In genomic region chr17:82588266-82589175, GRCh38 we compare ENCODE assay signal across 20 cellular contexts. TPM values are rescaled to one million over a fixed set of nuclear protein-coding genes. Genes with fewer than 3 reads are reported as not detected.
DNase-seq lines count a peak whose midpoint lies in the region; ATAC-seq and TF ChIP-seq lines count a peak whose summit lies in the region.
"Had no signal": no experiment of that assay in that cellular context is flagged by ENCODE, and none has a peak within 500 bp of the region (broad histone marks: within the 10 kb centered on the region; RNA-seq: fewer than 3 reads in every experiment).

No MANE protein-coding gene starts in this region.

- H4K8ac ChIP-seq in mesenchymal stem cell (ENCODE audit: low read length), result no peak overlapping the region

- H3K27me3 Mint-ChIP-seq in endodermal cell (ENCODE audit: insufficient read depth), result no peaks in the 10 kb centered on the region
- H3K27me3 Mint-ChIP-seq: activated CD4-positive, alpha-beta T cell treated with anti-CD3 and anti-CD28 coated beads, Interleukin-2, amount 10 ng/mL, durations not matched to agents 24 days and 14 days; activated naive CD8-positive, alpha-beta T cell; IgD-negative memory B cell had no signal

- no peaks in the 10 kb centered on the region for H3K4me1 Mint-ChIP-seq in endodermal cell

- H3K9me3 ChIP-seq in GM23248 (ENCODE audit: low read depth) (no peaks in the 10 kb centered on the region), SK-N-MC (ENCODE audit: low read depth, low read length) (no peaks in the 10 kb centered on the region), endodermal cell (ENCODE audit: control insufficient read depth, low read length) (no peaks in the 10 kb centered on the region), sigmoid colon (no peaks in the 10 kb centered on the region), mesenchymal stem cell (ENCODE audit: control insufficient read depth, low read length) (no peaks in the 10 kb centered on the region), ovary (no peaks in the 10 kb centered on the region)
- H3K9me3 ChIP-seq: body of pancreas, heart left ventricle, mucosa of descending colon had no signal

- no peak overlapping the region for H4K91ac ChIP-seq in mesenchymal stem cell (ENCODE audit: low read length)

- H3K36me3 ChIP-seq in GM23248 (ENCODE audit: low read depth), result peaks cover 17% of the 10 kb centered on the region; the same call in 1 of the 2 replicates
- peaks cover 41% of the 10 kb centered on the region for H3K36me3 ChIP-seq in SK-N-MC (ENCODE audit: insufficient read depth, low read length)
- peaks cover 48% of the 10 kb centered on the region for H3K36me3 ChIP-seq in endodermal cell (ENCODE audit: control insufficient read depth, insufficient read depth, low read length)
- peaks cover 12 to 41% (median 16%) of the 10 kb centered on the region in 4 donors for H3K36me3 ChIP-seq in sigmoid colon
- H3K36me3 ChIP-seq in mesenchymal stem cell (ENCODE audit: control insufficient read depth in 1 of 2, insufficient read depth in 2 of 2, low read depth in 1 of 2, low read length in 2 of 2), result peaks cover 42 to 57% of the 10 kb centered on the region in 2 experiments
- H3K36me3 ChIP-seq in ovary, result no peaks in the 10 kb centered on the region

- H3K27ac ChIP-seq in GM23248, result peak overlapping the region; percentile 18; the same call in 1 of the 2 replicates
- peak overlapping the region; percentile 68; the same call in 1 of the 2 replicates for H3K27ac ChIP-seq in SK-N-MC
- no peak overlapping the region for H3K27ac ChIP-seq in endodermal cell (ENCODE audit: low read depth, low read length)
- H3K27ac ChIP-seq in sigmoid colon, result peak overlapping the region in 3 of 4 donors; percentile 91 to 93 (median 92)
- H3K27ac ChIP-seq in mesenchymal stem cell (ENCODE audit: low read length, poor library complexity, severe bottlenecking), result no peak overlapping the region
- H3K27ac ChIP-seq in ovary, result no peak overlapping the region
- H3K27ac ChIP-seq: body of pancreas had no signal

- in situ Hi-C loops in GM23248 (cut with MboI), result no loop called here

- H4K20me1 ChIP-seq in GM23248 (ENCODE audit: insufficient read depth), result no peaks in the 10 kb centered on the region

- H3K36me3 Mint-ChIP-seq in endodermal cell (ENCODE audit: low read depth), result peaks cover 64% of the 10 kb centered on the region

- ATAC-seq in HG02623 (IDR thresholded peaks at IDR 0.05; ENCODE audit: unreplicated experiment), result no peak
- ATAC-seq: body of pancreas, left lobe of liver, mucosa of descending colon had no signal

- TF ChIP-seq POLR2A in sigmoid colon (IDR thresholded peaks at IDR 0.05) (no peak), ovary (IDR thresholded peaks at IDR 0.05) (no peak)

- H3K79me1 ChIP-seq in mesenchymal stem cell (replicated peaks; ENCODE audit: low read length, poor library complexity, severe bottlenecking), result peaks cover 11% of the 10 kb centered on the region

- H3K79me2 ChIP-seq in GM23248 (ENCODE audit: insufficient read depth), result peaks cover 15% of the 10 kb centered on the region; the same call in 1 of the 2 replicates

- no peak for TF ChIP-seq EP300 in sigmoid colon (IDR thresholded peaks at IDR 0.05)
- TF ChIP-seq EP300 in ovary (IDR thresholded peaks at IDR 0.05), result no peak

- no peak overlapping the region for H3K4me3 ChIP-seq in GM23248
- H3K4me3 ChIP-seq in SK-N-MC, result no peak overlapping the region
- no peak overlapping the region for H3K4me3 ChIP-seq in endodermal cell (ENCODE audit: low read length)
- no peak overlapping the region for H3K4me3 ChIP-seq in sigmoid colon
- H3K4me3 ChIP-seq in mesenchymal stem cell (ENCODE audit: insufficient read depth in 1 of 2, low read depth in 1 of 2, low read length in 2 of 2), result no peak overlapping the region
- no peak overlapping the region for H3K4me3 ChIP-seq in ovary
- H3K4me3 ChIP-seq: body of pancreas, heart left ventricle, mucosa of descending colon had no signal

- intact Hi-C loops in sigmoid colon (cut with DNase I) (no loop called here), ovary (cut with DNase I) (no loop called here)

- no peak overlapping the region for H3K4me3 Mint-ChIP-seq in endodermal cell
- H3K4me3 Mint-ChIP-seq: activated CD4-positive, alpha-beta T cell treated with anti-CD3 and anti-CD28 coated beads, Interleukin-2, amount 10 ng/mL, durations not matched to agents 24 days and 14 days; activated naive CD8-positive, alpha-beta T cell; IgD-negative memory B cell had no signal

- TF ChIP-seq CTCF in endodermal cell (conservative IDR thresholded peaks at IDR 0.05) (no peak), sigmoid colon (IDR thresholded peaks at IDR 0.05) (no peak), ovary (IDR thresholded peaks at IDR 0.05) (no peak)

- no peak overlapping the region for H3K27ac Mint-ChIP-seq in endodermal cell
- H3K27ac Mint-ChIP-seq: activated CD4-positive, alpha-beta T cell treated with anti-CD3 and anti-CD28 coated beads, Interleukin-2, amount 10 ng/mL, durations not matched to agents 24 days and 14 days had no signal

- H3K4me2 ChIP-seq in GM23248 (ENCODE audit: unreplicated experiment), result no peak overlapping the region
- no peak overlapping the region for H3K4me2 ChIP-seq in mesenchymal stem cell (ENCODE audit: low read length, poor library complexity, severe bottlenecking)

- H3K9ac ChIP-seq in GM23248 (no peak overlapping the region), SK-N-MC (ENCODE audit: insufficient read length) (no peak overlapping the region), endodermal cell (ENCODE audit: extremely low read depth, low read length, poor library complexity, severe bottlenecking) (no peak overlapping the region), mesenchymal stem cell (ENCODE audit: low read length) (no peak overlapping the region)

- H3K18ac ChIP-seq in mesenchymal stem cell (ENCODE audit: low read depth in 1 of 2, low read length in 2 of 2), result no peak overlapping the region

- no peak overlapping the region for H2BK5ac ChIP-seq in mesenchymal stem cell (ENCODE audit: low read depth, low read length, poor library complexity, severe bottlenecking)

- no peak overlapping the region for H3K4ac ChIP-seq in mesenchymal stem cell (ENCODE audit: low read depth in 1 of 2, low read length in 2 of 2)

- H3K23ac ChIP-seq in mesenchymal stem cell (ENCODE audit: low read length in 2 of 2), result no peak overlapping the region

- DNase-seq in GM23248 (no peak), SK-N-MC (ENCODE audit: low read depth, low spot score) (no peak), endodermal cell (peak; percentile 60), sigmoid colon (no peak), mesenchymal stem cell (no peak), ovary (no peak)
- DNase-seq: activated CD4-positive, alpha-beta T cell treated with anti-CD3 and anti-CD28 coated beads, Interleukin-2, amount 10 ng/mL, durations not matched to agents 24 days and 14 days; body of pancreas; EL; NCI-H146; NCI-H2171 treated with DMSO at 0.1 percent for 48 hours; NCI-H526 treated with DMSO at 0.1 percent for 48 hours; SHP77; stimulated activated CD4-positive, alpha-beta T cell treated with anti-CD3 and anti-CD28 coated beads, Interleukin-4, amount 100 ng/mL, for 1 hour had no signal

- peaks cover 43% of the 10 kb centered on the region for H3F3A ChIP-seq in GM23248 (ENCODE audit: insufficient read depth)

- 92 to 93% methylated on average over 27 of the region's 27 CpGs for WGBS in GM23248 (ENCODE audit: low coverage in 1 of 2, low lambda C conversion rate in 2 of 2, missing lambda C conversion rate in 2 of 2), 2 experiments
- WGBS in endodermal cell (ENCODE audit: insufficient coverage in 1 of 2, insufficient read length in 1 of 2), 2 experiments, result 94 to 99% methylated on average over 14 to 25 of the region's 27 CpGs
- WGBS in sigmoid colon, 2 donors, result 95% methylated on average over 27 of the region's 27 CpGs
- WGBS in mesenchymal stem cell, result 90% methylated on average over 22 of the region's 27 CpGs
- 71 to 81% (median 79%) methylated on average over 27 of the region's 27 CpGs for WGBS in ovary, 3 donors

- H3K27me3 ChIP-seq in GM23248 (replicated peaks; ENCODE audit: insufficient read depth), result no peaks in the 10 kb centered on the region
- no peaks in the 10 kb centered on the region for H3K27me3 ChIP-seq in endodermal cell (ENCODE audit: control insufficient read depth, insufficient read depth, low read length, poor library complexity, severe bottlenecking)
- no peaks in the 10 kb centered on the region for H3K27me3 ChIP-seq in sigmoid colon
- H3K27me3 ChIP-seq in mesenchymal stem cell (ENCODE audit: control insufficient read depth in 1 of 2, insufficient read depth in 1 of 2, low read length in 2 of 2), result no peaks in the 10 kb centered on the region
- no peaks in the 10 kb centered on the region for H3K27me3 ChIP-seq in ovary
- H3K27me3 ChIP-seq: body of pancreas, heart left ventricle had no signal

- H2BK12ac ChIP-seq in mesenchymal stem cell (ENCODE audit: low read length in 2 of 2), result no peak overlapping the region

- no peak overlapping the region for H2BK15ac ChIP-seq in mesenchymal stem cell (ENCODE audit: low read depth, poor library complexity, severe bottlenecking)

- H3K4me1 ChIP-seq in GM23248 (ENCODE audit: insufficient read depth), result 0 out of 2 replicates have a peak, but pooled peaks cover 8% of the 10 kb centered on the region
- no peaks in the 10 kb centered on the region for H3K4me1 ChIP-seq in endodermal cell (ENCODE audit: control insufficient read depth, insufficient read depth, low read length)
- H3K4me1 ChIP-seq in sigmoid colon, result peaks cover 0 to 70% (median 63%) of the 10 kb centered on the region in 4 donors
- peaks cover 9% of the 10 kb centered on the region for H3K4me1 ChIP-seq in mesenchymal stem cell (ENCODE audit: control insufficient read depth, insufficient read depth, low read depth, low read length)
- no peaks in the 10 kb centered on the region for H3K4me1 ChIP-seq in ovary (ENCODE audit: insufficient read depth)

- H3K9me3 Mint-ChIP-seq in endodermal cell, result no peaks in the 10 kb centered on the region
- H3K9me3 Mint-ChIP-seq: activated CD4-positive, alpha-beta T cell treated with anti-CD3 and anti-CD28 coated beads, Interleukin-2, amount 10 ng/mL, durations not matched to agents 24 days and 14 days; IgD-negative memory B cell had no signal

- no peak overlapping the region for H3K14ac ChIP-seq in mesenchymal stem cell (ENCODE audit: low read length in 2 of 2)

- no peak overlapping the region for H2BK120ac ChIP-seq in mesenchymal stem cell (ENCODE audit: low read depth, low read length)

- no peak overlapping the region for H2AFZ ChIP-seq in GM23248
- H2AFZ ChIP-seq in mesenchymal stem cell (ENCODE audit: low read depth, low read length), result no peak overlapping the region

- no peaks in the 10 kb centered on the region for H3K9me2 ChIP-seq in GM23248 (ENCODE audit: insufficient read depth)

- no peak overlapping the region for H2AK5ac ChIP-seq in mesenchymal stem cell (ENCODE audit: low read length, severe bottlenecking)

RNA-seq across cellular contexts. Expression of gene WDR45B, which starts 59.7 kb away (rescaled TPM):
- total RNA-seq in GM23248 (2014; rRNA removed; shearing (Covaris generic)), result 87.3 and 118 TPM in 2 replicates
- polyA plus RNA-seq in GM23248 (2016; fragmentation: Nextera tagmentation; extraction: Ambion mirVana), result 87.8 and 91.6 TPM in 2 replicates
- 10 to 100 TPM; 75.3 to 79.1 TPM for total RNA-seq in endodermal cell
- 79.0 TPM for polyA plus RNA-seq in endodermal cell (2013, experiment 1 of 2)
- polyA plus RNA-seq in endodermal cell (2013, experiment 2 of 2), result 79.4 TPM
- 10 to 100 TPM; 51.7 to 67.0 (median 66.7) TPM for total RNA-seq in sigmoid colon
- 10 to 100 TPM; 62.5 to 70.1 (median 67.5) TPM for polyA plus RNA-seq in sigmoid colon
- polyA plus RNA-seq in mesenchymal stem cell (2013, experiment 1 of 2), result 65.7 TPM
- 65.3 TPM for polyA plus RNA-seq in mesenchymal stem cell (2013, experiment 2 of 2)
- total RNA-seq in ovary, result 10 to 100 TPM; 43.0 to 99.3 (median 83.5) TPM
- polyA plus RNA-seq in ovary, result 10 to 100 TPM; 55.2 to 58.0 TPM

Comparison
In these comparisons a context has a peak if more than half of its experiments do, and no peak if none do; other contexts are left out.
1. H3K27ac ChIP-seq: peak in GM23248 (single experiment), SK-N-MC (single experiment) and sigmoid colon (3 of 4); none in endodermal cell (single experiment), mesenchymal stem cell (single experiment) and ovary (0 of 2).